Comparison of ENCODE assay signal across 30 cellular contexts in genomic region chr18:78677483-78678317, GRCh38.
"Had no signal": no experiment of that assay in that cellular context is flagged by ENCODE, and none has a peak within 500 bp of the region (broad histone marks: within the 10 kb centered on the region; RNA-seq: fewer than 3 reads in every experiment).

No MANE protein-coding gene starts in this region.

- DNase-seq: activated CD4-positive, alpha-beta memory T cell treated with anti-CD3 and anti-CD28 coated beads, Interleukin-2, amount 10 ng/mL, durations not matched to agents 7 days and 5 days; activated CD4-positive, alpha-beta T cell treated with anti-CD3 and anti-CD28 coated beads for 1 hour; activated CD4-positive, alpha-beta T cell treated with anti-CD3 and anti-CD28 coated beads for 48 hours; activated CD4-positive, CD25-positive, alpha-beta regulatory T cell; activated CD8-positive, alpha-beta memory T cell treated with anti-CD3 and anti-CD28 coated beads for 24 hours; activated CD8-positive, alpha-beta memory T cell treated with anti-CD3 and anti-CD28 coated beads, Interleukin-2, amount 10 ng/mL, durations not matched to agents 7 days and 5 days; activated CD8-positive, alpha-beta memory T cell treated with anti-CD3 and anti-CD28 coated beads, Interleukin-2, amount 50 U/mL, for 48 hours; activated effector memory CD4-positive, alpha-beta T cell treated with Interleukin-2 at 50 U/mL for 16 hours; activated naive CD4-positive, alpha-beta T cell treated with anti-CD3 and anti-CD28 coated beads, Interleukin-2, amount 10 ng/mL, durations not matched to agents 7 days and 5 days; activated naive CD8-positive, alpha-beta T cell treated with anti-CD3 and anti-CD28 coated beads, Interleukin-2, amount 50 U/mL, for 24 hours; anterior cingulate cortex; brain microvascular endothelial cell; central memory CD4-positive, alpha-beta T cell; Karpas-422; NCI-H1105; NCI-H1417 treated with DMSO at 0.1 percent for 48 hours; NCI-H1694; NCI-H1930; NCI-H2081 treated with DMSO at 0.1 percent for 48 hours; NCI-H226; NCI-H446 treated with DMSO at 0.1 percent for 48 hours; NCI-H524; NCI-H69; NCI-H82; SHP77; SJCRH30; T1000; WERI-Rb-1 had no signal

- H3K4me3 ChIP-seq: SJCRH30, SK-N-MC had no signal

- ATAC-seq: activated CD8-positive, alpha-beta memory T cell treated with anti-CD3 and anti-CD28 coated beads, Interleukin-2, amount 10 ng/mL, durations not matched to agents 7 days and 5 days; activated naive CD8-positive, alpha-beta T cell treated with anti-CD3 and anti-CD28 coated beads, Interleukin-2, amount 50 U/mL, for 24 hours; Panc1 had no signal
